Comparison of ENCODE assay signal across 17 cellular contexts in genomic region chr12:132485619-132486018, GRCh38. TPM values are rescaled to one million over a fixed set of nuclear protein-coding genes. Genes with fewer than 3 reads are reported as not detected.
DNase-seq lines count a peak whose midpoint lies in the region; ATAC-seq, FAIRE-seq and TF ChIP-seq lines count a peak whose summit lies in the region.
"Had no signal": no experiment of that assay in that cellular context is flagged by ENCODE, and none has a peak within 500 bp of the region (broad histone marks: within the 10 kb centered on the region; RNA-seq: fewer than 3 reads in every experiment).

No MANE protein-coding gene starts in this region.

- BruUV-seq in K562 (replicated peaks; lab: Mats Ljungman, UMichigan), result no TSS peak

- peaks cover 46 to 56% of the 10 kb centered on the region in 2 experiments for H3K27me3 ChIP-seq in K562 (ENCODE audit: control insufficient read depth in 2 of 2, insufficient read depth in 2 of 2, low read length in 2 of 2)
- H3K27me3 ChIP-seq in ascending aorta, result no peaks in the 10 kb centered on the region

- no peaks in the 10 kb centered on the region for H3K27me3 Mint-ChIP-seq in naive thymus-derived CD8-positive, alpha-beta T cell

- 23% methylated on average over 6 of the region's 8 CpGs for WGBS in K562 (ENCODE audit: insufficient coverage, low coverage, missing lambda C conversion rate)

- H3K4me1 Mint-ChIP-seq in naive thymus-derived CD8-positive, alpha-beta T cell, result peaks cover 24 to 58% (median 43%) of the 10 kb centered on the region in 4 donors

- DNase-seq in left cardiac atrium (peak; percentile 9), Right ventricle myocardium inferior (ENCODE audit: missing footprints) (no peak), K562 (ENCODE audit: extremely low read depth in 1 of 4, low spot score in 3 of 4) (no peak), ascending aorta (ENCODE audit: low spot score in 2 of 2) (no peak), HT-29 (ENCODE audit: low spot score) (no peak)
- no peak for DNase-seq in naive thymus-derived CD8-positive, alpha-beta T cell
- DNase-seq: Caco-2, GDM1, H9, NCI-H1105, NCI-H1694, NCI-H2081 treated with DMSO at 0.1 percent for 48 hours had no signal

- no peak for TF ChIP-seq RAD21 in K562 (CRISPR knock-in tag; conservative IDR thresholded peaks at IDR 0.05 in 1 of 2, IDR thresholded peaks at IDR 0.05 in 1 of 2)

- H3K4me2 ChIP-seq in K562 (ENCODE audit: insufficient read depth, low read length), result no peak overlapping the region
- H3K4me2 ChIP-seq: A549 had no signal

- H3K9ac ChIP-seq in K562 (ENCODE audit: insufficient read depth in 1 of 2, low read depth in 2 of 2, low read length in 2 of 2), result no peak overlapping the region

- H3K4me3 Mint-ChIP-seq in naive thymus-derived CD8-positive, alpha-beta T cell, result peak overlapping the region in 4 of 10 donors; percentile 22 to 78 (median 53)
- H3K4me3 Mint-ChIP-seq: H9 had no signal

- H3K9me3 Mint-ChIP-seq in naive thymus-derived CD8-positive, alpha-beta T cell, result no peaks in the 10 kb centered on the region
- H3K9me3 Mint-ChIP-seq: H9 had no signal

- ATAC-seq in left cardiac atrium (no peak), Right ventricle myocardium inferior (no peak), K562 (no peak), HG02870 (IDR thresholded peaks at IDR 0.05; ENCODE audit: unreplicated experiment) (no peak)
- ATAC-seq in naive thymus-derived CD8-positive, alpha-beta T cell, result no peak
- ATAC-seq: A549, Panc1 had no signal

- FAIRE-seq in K562 (lab: Jason Lieb, UNC), result no peak
- FAIRE-seq: A549 had no signal

- TF ChIP-seq CTCF in K562 (IDR thresholded peaks at IDR 0.05 in 2 of 3, conservative IDR thresholded peaks at IDR 0.05 in 1 of 3; ENCODE audit: insufficient read depth in 2 of 3, low read depth in 1 of 3, low read length in 3 of 3) (no peak), ascending aorta (IDR thresholded peaks at IDR 0.05) (no peak)

- H4K20me1 ChIP-seq in K562 (replicated peaks; ENCODE audit: control insufficient read depth, insufficient read depth, low read length), result peaks cover 10% of the 10 kb centered on the region; the same call in 1 of the 2 replicates

- no peaks in the 10 kb centered on the region for H3K9me1 ChIP-seq in K562 (ENCODE audit: control insufficient read depth, insufficient read depth, low read length)

- H3K27ac ChIP-seq in K562 (ENCODE audit: extremely low read depth, low read depth, low read length) (no peak overlapping the region), ascending aorta (no peak overlapping the region)
- H3K27ac ChIP-seq: A549, C4-2B, SK-N-MC had no signal

- H3K27ac Mint-ChIP-seq in naive thymus-derived CD8-positive, alpha-beta T cell, result peak overlapping the region in 7 of 10 donors; percentile 38 to 93 (median 79)
- H3K27ac Mint-ChIP-seq: H9 had no signal

- intact Hi-C loops in left cardiac atrium (cut with DNase I), result no loop called here
- intact Hi-C loops in Right ventricle myocardium inferior (cut with DNase I), result no loop called here
- intact Hi-C loops in K562 (cut with micrococcal nuclease), result no loop called here
- intact Hi-C loops in ascending aorta (cut with DNase I), result loop anchor here (5.0 to 10.0 kb wide), 5 partner anchors 199 to 1613 kb away; partner anchors contain the start of genes ANKLE2, POLE, PXMP2 and RAN

- H3K9me3 ChIP-seq in K562 (replicated peaks; ENCODE audit: control insufficient read depth, insufficient read depth, low read depth, low read length) (peaks cover 3% of the 10 kb centered on the region; the same call in 1 of the 2 replicates), ascending aorta (no peaks in the 10 kb centered on the region)
- H3K9me3 ChIP-seq: A549, Caco-2 had no signal

- H3K4me3 ChIP-seq in K562 (no peak overlapping the region), ascending aorta (no peak overlapping the region)
- H3K4me3 ChIP-seq: A549, SK-N-MC had no signal

- no peak overlapping the region for H2AFZ ChIP-seq in K562 (ENCODE audit: low read depth, low read length)

- TF ChIP-seq POLR2A in K562 (conservative IDR thresholded peaks at IDR 0.05), result no peak

- H3K4me1 ChIP-seq in K562 (replicated peaks in 1 of 2; ENCODE audit: control insufficient read depth in 2 of 2, insufficient read depth in 2 of 2, low read length in 2 of 2) (peaks cover 10 to 51% of the 10 kb centered on the region in 2 experiments), ascending aorta (no peaks in the 10 kb centered on the region)

- H3K36me3 Mint-ChIP-seq in naive thymus-derived CD8-positive, alpha-beta T cell, result no peaks in the 10 kb centered on the region

- CTCF ChIA-PET in K562 (lab: Yijun Ruan, JAX; ENCODE audit: low intra/inter-chr PET ratio), result no interaction called here

- POLR2A ChIA-PET in K562 (lab: Yijun Ruan, JAX), result interaction anchor here (0.6 kb wide), 3 partner anchors 17 to 146 kb away, joined by 3 to 4 read pairs (median 3); no protein-coding TSS in a partner anchor
- POLR2A ChIA-PET in naive thymus-derived CD8-positive, alpha-beta T cell (lab: Charles Lee), result interaction anchor here (0.6 to 5.0 kb wide), 6 partner anchors 8 to 57 kb away, joined by 3 to 111 read pairs (median 3); no protein-coding TSS in a partner anchor

- no peaks in the 10 kb centered on the region for H3K36me3 ChIP-seq in K562 (ENCODE audit: control insufficient read depth, insufficient read depth, low read length)
- no peaks in the 10 kb centered on the region for H3K36me3 ChIP-seq in ascending aorta

- no peak for TF ChIP-seq EP300 in K562 (IDR thresholded peaks at IDR 0.05; ENCODE audit: low read length)

- in situ Hi-C loops in K562 (cut with MboI), result no loop called here

- H3K79me2 ChIP-seq in K562 (ENCODE audit: control insufficient read depth, insufficient read depth, low read length), result peaks cover 3% of the 10 kb centered on the region

TF ChIP-seq in K562, 482 proteins besides CTCF, POLR2A, EP300 and RAD21:
- TF ChIP-seq CBX5 (IDR thresholded peaks at IDR 0.05; ENCODE audit: borderline replicate concordance, low read depth) (0 out of 2 replicates have a peak, but pooled peaks have one; percentile 12), BCOR (IDR thresholded peaks at IDR 0.05) (peak; percentile 70), KDM1A (IDR thresholded peaks at IDR 0.05) (peak in 1 of 2 experiments; percentile 16; a peak in 1 of 4 replicates), TRIM24 (IDR thresholded peaks at IDR 0.05) (0 out of 4 replicates have a peak, but pooled peaks of 1 of the 2 experiments have one; percentile 9)
- TF ChIP-seq, protein P1, sequence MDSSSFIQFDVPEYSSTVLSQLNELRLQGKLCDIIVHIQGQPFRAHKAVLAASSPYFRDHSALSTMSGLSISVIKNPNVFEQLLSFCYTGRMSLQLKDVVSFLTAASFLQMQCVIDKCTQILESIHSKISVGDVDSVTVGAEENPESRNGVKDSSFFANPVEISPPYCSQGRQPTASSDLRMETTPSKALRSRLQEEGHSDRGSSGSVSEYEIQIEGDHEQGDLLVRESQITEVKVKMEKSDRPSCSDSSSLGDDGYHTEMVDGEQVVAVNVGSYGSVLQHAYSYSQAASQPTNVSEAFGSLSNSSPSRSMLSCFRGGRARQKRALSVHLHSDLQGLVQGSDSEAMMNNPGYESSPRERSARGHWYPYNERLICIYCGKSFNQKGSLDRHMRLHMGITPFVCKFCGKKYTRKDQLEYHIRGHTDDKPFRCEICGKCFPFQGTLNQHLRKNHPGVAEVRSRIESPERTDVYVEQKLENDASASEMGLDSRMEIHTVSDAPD (CRISPR knock-in tag; IDR thresholded peaks at IDR 0.05), result no peak

RNA-seq across cellular contexts. Expression of gene FBRSL1, which starts 4.3 kb away (rescaled TPM):
- total RNA-seq in left cardiac atrium (10 to 100 TPM; 46.7 to 49.4 TPM), Right ventricle myocardium inferior (51.9 TPM), K562 (2014; rRNA removed) (21.7 and 24.6 TPM in 2 replicates), K562 (2014; rRNA removed; fragmentation: Illumina TruSeq; extraction: Trizol) (1.1 and 1.3 TPM in 2 replicates), K562 (2015; rRNA removed; fragmentation: Illumina TruSeq; extraction: Trizol) (7.3 and 12.9 TPM in 2 replicates), K562 (2021) (112 and 129 TPM in 2 replicates), ascending aorta (40.7 TPM)
- total RNA-seq in K562 (2011; cell fraction: chromatin; rRNA removed; ENCODE audit: low replicate concordance), result 25.5 and 41.9 TPM in 2 replicates
- 25.0 and 40.7 TPM in 2 replicates for total RNA-seq in K562 (2011; cell fraction: nucleolus; rRNA removed)
- total RNA-seq in K562 (2011; cell fraction: nucleoplasm; rRNA removed), result 23.3 and 28.3 TPM in 2 replicates
- polyA plus RNA-seq in K562 (2011; rRNA removed) (1.9 and 4.3 TPM in 2 replicates), K562 (2014; fragmentation: Illumina TruSeq; extraction: Trizol) (29.3 and 35.8 TPM in 2 replicates), K562 (2014; fragmentation: Nextera tagmentation; extraction: Ambion mirVana) (under 1 TPM; 0.24 to 0.29 TPM), K562 (2014; rRNA removed) (27.4 and 32.3 TPM in 2 replicates)
- polyA plus RNA-seq in K562 (2011; cell fraction: cytosol; rRNA removed), result 3.7 and 13.3 TPM in 2 replicates
- 16.7 and 51.7 TPM in 2 replicates for polyA plus RNA-seq in K562 (2011; cell fraction: nucleus; rRNA removed)
- 41.9 and 54.8 TPM in 2 replicates for polyA plus RNA-seq in K562 (2012)
- 0.81 and 1.8 TPM in 2 replicates for polyA minus RNA-seq in K562 (2011; rRNA and poly(A)+ RNA removed)
- polyA minus RNA-seq in K562 (2011; cell fraction: cytosol; rRNA and poly(A)+ RNA removed), result 21.0 and 29.9 TPM in 2 replicates
- polyA minus RNA-seq in K562 (2011; cell fraction: nucleus; rRNA and poly(A)+ RNA removed), result 9.0 and 9.3 TPM in 2 replicates
- total RNA-seq in naive thymus-derived CD8-positive, alpha-beta T cell, result 100 to 1,000 TPM in 1 of 2 experiments, 10 to 100 TPM in 1; 97.5 to 101 TPM
- polyA plus RNA-seq in naive thymus-derived CD8-positive, alpha-beta T cell, result 1 to 10 TPM in 1 of 3 donors, under 1 TPM in 2; 0.38 to 1.0 (median 0.42) TPM
- 51.3 and 56.0 TPM in 2 replicates for total RNA-seq in HT-29 (2014; rRNA removed; shearing (Covaris generic))
